In the genomic region with DNA sequence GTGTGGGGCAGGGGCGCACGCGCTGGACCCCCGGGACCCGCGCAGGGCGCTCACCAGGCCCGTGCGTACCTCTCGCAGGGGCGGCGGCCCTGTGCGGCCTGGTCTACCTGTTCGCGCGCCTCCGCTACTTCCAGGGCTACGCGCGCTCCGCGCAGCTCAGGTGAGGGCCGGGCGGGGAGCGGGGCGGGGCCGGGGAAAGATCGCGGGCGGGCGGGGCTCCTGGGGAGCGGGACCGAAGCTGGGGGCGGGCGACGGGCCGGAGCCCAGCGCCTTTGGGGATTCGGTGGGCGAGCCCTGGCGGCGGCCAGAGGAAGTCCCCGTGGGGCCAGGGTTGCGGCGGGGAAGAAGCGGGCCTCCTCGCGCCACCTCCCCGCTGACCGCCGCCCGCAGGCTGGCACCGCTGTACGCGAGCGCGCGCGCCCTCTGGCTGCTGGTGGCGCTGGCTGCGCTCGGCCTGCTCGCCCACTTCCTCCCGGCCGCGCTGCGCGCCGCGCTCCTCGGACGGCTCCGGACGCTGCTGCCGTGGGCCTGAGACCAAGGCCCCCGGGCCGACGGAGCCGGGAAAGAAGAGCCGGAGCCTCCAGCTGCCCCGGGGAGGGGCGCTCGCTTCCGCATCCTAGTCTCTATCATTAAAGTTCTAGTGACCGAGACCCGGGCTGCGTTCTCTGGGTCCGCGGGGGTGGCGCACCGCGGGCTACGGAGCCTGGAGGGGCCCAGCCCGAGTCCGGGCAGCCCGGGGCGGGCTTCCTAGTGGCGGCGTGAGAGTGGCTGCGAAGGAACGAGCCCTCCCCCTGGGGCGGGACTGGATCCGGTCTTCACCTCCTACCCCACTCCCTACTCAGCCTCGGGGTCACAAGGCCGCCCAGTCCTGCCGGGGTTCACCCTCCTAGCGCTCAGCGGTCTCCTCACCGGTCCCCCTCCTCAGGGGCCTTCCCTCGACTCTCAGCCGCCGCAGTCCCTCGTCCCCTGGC, we compare ENCODE assay signal across 1 cellular context.
A peak's percentile ranks its signal among the peaks of the same experiment; 100 is the strongest.
TF ChIP-seq lines count a peak whose summit lies in the region.

No MANE protein-coding gene starts in this region.

TF ChIP-seq in HepG2, 621 proteins besides CTCF, POLR2A, EP300 and RAD21 (continued from another document and continues in another):
- TF ChIP-seq NONO (IDR thresholded peaks at IDR 0.05) = no peak
- peak; percentile 61; the same call in 1 of the 2 replicates for TF ChIP-seq NONO (CRISPR knock-in tag; conservative IDR thresholded peaks at IDR 0.05)
- no peak for TF ChIP-seq ZBTB20 (CRISPR knock-in tag; IDR thresholded peaks at IDR 0.05; ENCODE audit: borderline replicate concordance, low read depth)
- TF ChIP-seq ZNF570 (CRISPR knock-in tag; IDR thresholded peaks at IDR 0.05; ENCODE audit: borderline replicate concordance) = no peak
- TF ChIP-seq PHF21A (CRISPR knock-in tag; IDR thresholded peaks at IDR 0.05) = no peak; the same call in none of the 2 replicates
- TF ChIP-seq ZNF142 (CRISPR knock-in tag; IDR thresholded peaks at IDR 0.05) = peak; percentile 55
- TF ChIP-seq FOXP1 (IDR thresholded peaks at IDR 0.05) = no peak
- no peak for TF ChIP-seq FOXP1 (CRISPR knock-in tag; IDR thresholded peaks at IDR 0.05)
- TF ChIP-seq NR2F2 (IDR thresholded peaks at IDR 0.05; ENCODE audit: borderline replicate concordance, low read depth) = no peak
- no peak for TF ChIP-seq ATF7 (IDR thresholded peaks at IDR 0.05)
- TF ChIP-seq ATF7 (CRISPR knock-in tag; IDR thresholded peaks at IDR 0.05) = no peak
- no peak for TF ChIP-seq SRF (IDR thresholded peaks at IDR 0.05; ENCODE audit: low read depth, low read length)
- no peak for TF ChIP-seq ZFP36 (IDR thresholded peaks at IDR 0.05; ENCODE audit: borderline replicate concordance, low read depth, low read length, partially characterized antibody)
- no peak for TF ChIP-seq KDM6A (CRISPR knock-in tag; IDR thresholded peaks at IDR 0.05; ENCODE audit: low read depth)
- TF ChIP-seq, protein P1, sequence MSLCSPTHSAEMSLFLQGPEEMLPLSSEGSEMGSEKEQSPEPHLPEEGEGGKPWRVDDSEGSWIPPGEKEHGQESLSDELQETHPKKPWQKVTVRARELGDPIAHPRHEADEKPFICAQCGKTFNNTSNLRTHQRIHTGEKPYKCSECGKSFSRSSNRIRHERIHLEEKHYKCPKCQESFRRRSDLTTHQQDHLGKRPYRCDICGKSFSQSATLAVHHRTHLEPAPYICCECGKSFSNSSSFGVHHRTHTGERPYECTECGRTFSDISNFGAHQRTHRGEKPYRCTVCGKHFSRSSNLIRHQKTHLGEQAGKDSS (CRISPR knock-in tag; IDR thresholded peaks at IDR 0.05; ENCODE audit: borderline replicate concordance, low read depth) = 0 out of 2 replicates have a peak, but pooled peaks have one; percentile 25
- no peak for TF ChIP-seq ATRX (CRISPR knock-in tag; IDR thresholded peaks at IDR 0.05; ENCODE audit: borderline replicate concordance)
- TF ChIP-seq CEBPB (IDR thresholded peaks at IDR 0.05; ENCODE audit: borderline replicate concordance, low read depth, low read length) = no peak
- no peak for TF ChIP-seq FOXA3 (CRISPR knock-in tag; IDR thresholded peaks at IDR 0.05)
- TF ChIP-seq, protein P2, sequence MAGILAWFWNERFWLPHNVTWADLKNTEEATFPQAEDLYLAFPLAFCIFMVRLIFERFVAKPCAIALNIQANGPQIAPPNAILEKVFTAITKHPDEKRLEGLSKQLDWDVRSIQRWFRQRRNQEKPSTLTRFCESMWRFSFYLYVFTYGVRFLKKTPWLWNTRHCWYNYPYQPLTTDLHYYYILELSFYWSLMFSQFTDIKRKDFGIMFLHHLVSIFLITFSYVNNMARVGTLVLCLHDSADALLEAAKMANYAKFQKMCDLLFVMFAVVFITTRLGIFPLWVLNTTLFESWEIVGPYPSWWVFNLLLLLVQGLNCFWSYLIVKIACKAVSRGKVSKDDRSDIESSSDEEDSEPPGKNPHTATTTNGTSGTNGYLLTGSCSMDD (CRISPR knock-in tag; IDR thresholded peaks at IDR 0.05) = no peak
- TF ChIP-seq TGIF2 (CRISPR knock-in tag; IDR thresholded peaks at IDR 0.05) = no peak
- no peak; the same call in 1 of the 2 replicates for TF ChIP-seq ZFP91 (CRISPR knock-in tag; IDR thresholded peaks at IDR 0.05; ENCODE audit: borderline replicate concordance)
- no peak for TF ChIP-seq ZNF180 (CRISPR knock-in tag; IDR thresholded peaks at IDR 0.05; ENCODE audit: borderline replicate concordance, low read depth)
- TF ChIP-seq ZSCAN31 (CRISPR knock-in tag; IDR thresholded peaks at IDR 0.05; ENCODE audit: low read depth) = no peak
- TF ChIP-seq, protein P3, sequence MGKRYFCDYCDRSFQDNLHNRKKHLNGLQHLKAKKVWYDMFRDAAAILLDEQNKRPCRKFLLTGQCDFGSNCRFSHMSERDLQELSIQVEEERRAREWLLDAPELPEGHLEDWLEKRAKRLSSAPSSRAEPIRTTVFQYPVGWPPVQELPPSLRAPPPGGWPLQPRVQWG (CRISPR knock-in tag; IDR thresholded peaks at IDR 0.05; ENCODE audit: borderline replicate concordance, low read depth) = no peak
- TF ChIP-seq TOE1 (CRISPR knock-in tag; IDR thresholded peaks at IDR 0.05) = 0 out of 2 replicates have a peak, but pooled peaks have one; percentile 57
- TF ChIP-seq, protein P4, sequence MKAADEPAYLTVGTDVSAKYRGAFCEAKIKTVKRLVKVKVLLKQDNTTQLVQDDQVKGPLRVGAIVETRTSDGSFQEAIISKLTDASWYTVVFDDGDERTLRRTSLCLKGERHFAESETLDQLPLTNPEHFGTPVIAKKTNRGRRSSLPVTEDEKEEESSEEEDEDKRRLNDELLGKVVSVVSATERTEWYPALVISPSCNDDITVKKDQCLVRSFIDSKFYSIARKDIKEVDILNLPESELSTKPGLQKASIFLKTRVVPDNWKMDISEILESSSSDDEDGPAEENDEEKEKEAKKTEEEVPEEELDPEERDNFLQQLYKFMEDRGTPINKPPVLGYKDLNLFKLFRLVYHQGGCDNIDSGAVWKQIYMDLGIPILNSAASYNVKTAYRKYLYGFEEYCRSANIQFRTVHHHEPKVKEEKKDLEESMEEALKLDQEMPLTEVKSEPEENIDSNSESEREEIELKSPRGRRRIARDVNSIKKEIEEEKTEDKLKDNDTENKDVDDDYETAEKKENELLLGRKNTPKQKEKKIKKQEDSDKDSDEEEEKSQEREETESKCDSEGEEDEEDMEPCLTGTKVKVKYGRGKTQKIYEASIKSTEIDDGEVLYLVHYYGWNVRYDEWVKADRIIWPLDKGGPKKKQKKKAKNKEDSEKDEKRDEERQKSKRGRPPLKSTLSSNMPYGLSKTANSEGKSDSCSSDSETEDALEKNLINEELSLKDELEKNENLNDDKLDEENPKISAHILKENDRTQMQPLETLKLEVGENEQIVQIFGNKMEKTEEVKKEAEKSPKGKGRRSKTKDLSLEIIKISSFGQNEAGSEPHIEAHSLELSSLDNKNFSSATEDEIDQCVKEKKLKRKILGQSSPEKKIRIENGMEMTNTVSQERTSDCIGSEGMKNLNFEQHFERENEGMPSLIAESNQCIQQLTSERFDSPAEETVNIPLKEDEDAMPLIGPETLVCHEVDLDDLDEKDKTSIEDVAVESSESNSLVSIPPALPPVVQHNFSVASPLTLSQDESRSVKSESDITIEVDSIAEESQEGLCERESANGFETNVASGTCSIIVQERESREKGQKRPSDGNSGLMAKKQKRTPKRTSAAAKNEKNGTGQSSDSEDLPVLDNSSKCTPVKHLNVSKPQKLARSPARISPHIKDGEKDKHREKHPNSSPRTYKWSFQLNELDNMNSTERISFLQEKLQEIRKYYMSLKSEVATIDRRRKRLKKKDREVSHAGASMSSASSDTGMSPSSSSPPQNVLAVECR (CRISPR knock-in tag; IDR thresholded peaks at IDR 0.05; ENCODE audit: borderline replicate concordance) = peak; percentile 42; the same call in 1 of the 2 replicates
- TF ChIP-seq HMG20B (CRISPR knock-in tag; conservative IDR thresholded peaks at IDR 0.05) = no peak
- TF ChIP-seq ZNF709 (CRISPR knock-in tag; IDR thresholded peaks at IDR 0.05) = peak; percentile 72
- TF ChIP-seq ZMAT3 (CRISPR knock-in tag; conservative IDR thresholded peaks at IDR 0.05) = 0 out of 2 replicates have a peak, but pooled peaks have one; percentile 73
- TF ChIP-seq, protein P5, sequence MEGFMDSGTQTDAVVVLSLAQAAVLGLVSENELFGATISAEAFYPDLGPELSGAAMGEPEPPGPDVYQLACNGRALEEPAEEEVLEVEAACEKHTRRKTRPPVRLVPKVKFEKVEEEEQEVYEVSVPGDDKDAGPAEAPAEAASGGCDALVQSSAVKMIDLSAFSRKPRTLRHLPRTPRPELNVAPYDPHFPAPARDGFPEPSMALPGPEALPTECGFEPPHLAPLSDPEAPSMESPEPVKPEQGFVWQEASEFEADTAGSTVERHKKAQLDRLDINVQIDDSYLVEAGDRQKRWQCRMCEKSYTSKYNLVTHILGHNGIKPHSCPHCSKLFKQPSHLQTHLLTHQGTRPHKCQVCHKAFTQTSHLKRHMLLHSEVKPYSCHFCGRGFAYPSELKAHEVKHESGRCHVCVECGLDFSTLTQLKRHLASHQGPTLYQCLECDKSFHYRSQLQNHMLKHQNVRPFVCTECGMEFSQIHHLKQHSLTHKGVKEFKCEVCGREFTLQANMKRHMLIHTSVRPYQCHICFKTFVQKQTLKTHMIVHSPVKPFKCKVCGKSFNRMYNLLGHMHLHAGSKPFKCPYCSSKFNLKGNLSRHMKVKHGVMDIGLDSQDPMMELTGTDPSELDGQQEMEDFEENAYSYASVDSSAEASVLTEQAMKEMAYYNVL (CRISPR knock-in tag; IDR thresholded peaks at IDR 0.05; ENCODE audit: borderline replicate concordance) = peak; percentile 60; the same call in 1 of the 2 replicates
- TF ChIP-seq ZSCAN30 (CRISPR knock-in tag; IDR thresholded peaks at IDR 0.05) = no peak
- no peak for TF ChIP-seq RNF2 (conservative IDR thresholded peaks at IDR 0.05; ENCODE audit: low read depth)
- peak; percentile 53; the same call in 1 of the 2 replicates for TF ChIP-seq SNAPC2 (CRISPR knock-in tag; IDR thresholded peaks at IDR 0.05)
- no peak for TF ChIP-seq ELF4 (CRISPR knock-in tag; IDR thresholded peaks at IDR 0.05; ENCODE audit: borderline replicate concordance)
- TF ChIP-seq SETDB1 (CRISPR knock-in tag; IDR thresholded peaks at IDR 0.05; ENCODE audit: borderline replicate concordance) = no peak
- TF ChIP-seq NR2F1 (CRISPR knock-in tag; IDR thresholded peaks at IDR 0.05) = no peak
- TF ChIP-seq JUND (CRISPR knock-in tag; IDR thresholded peaks at IDR 0.05) = no peak
- no peak for TF ChIP-seq FLYWCH1 (CRISPR knock-in tag; IDR thresholded peaks at IDR 0.05)
- no peak for TF ChIP-seq NCOR1 (IDR thresholded peaks at IDR 0.05; ENCODE audit: borderline replicate concordance, low read length)
- TF ChIP-seq DMAP1 (CRISPR knock-in tag; IDR thresholded peaks at IDR 0.05) = no peak
- TF ChIP-seq SP5 (CRISPR knock-in tag; IDR thresholded peaks at IDR 0.05; ENCODE audit: borderline replicate concordance, low read depth) = peak; percentile 38; the same call in 1 of the 2 replicates
- TF ChIP-seq ZNF282 (IDR thresholded peaks at IDR 0.05; ENCODE audit: partially characterized antibody) = no peak
- no peak for TF ChIP-seq KDM4B (CRISPR knock-in tag; IDR thresholded peaks at IDR 0.05)
- no peak for TF ChIP-seq ZNF737 (CRISPR knock-in tag; IDR thresholded peaks at IDR 0.05; ENCODE audit: borderline replicate concordance)
- no peak for TF ChIP-seq MBNL3 (CRISPR knock-in tag; conservative IDR thresholded peaks at IDR 0.05)
- TF ChIP-seq CHD4 (IDR thresholded peaks at IDR 0.05; ENCODE audit: borderline replicate concordance, low read length) = no peak
